8 cellular contexts compared by ENCODE assay signal in genomic region chr3:67635257-67635656, GRCh38.
A peak's percentile ranks its signal among the peaks of the same experiment; 100 is the strongest.
DNase-seq lines count a peak whose midpoint lies in the region; ATAC-seq and TF ChIP-seq lines count a peak whose summit lies in the region.

No MANE protein-coding gene starts in this region.

- H3K4me3 Mint-ChIP-seq in activated naive CD8-positive, alpha-beta T cell: peak overlapping the region; percentile 35

- peaks cover 80% of the 10 kb centered on the region for H3K4me1 Mint-ChIP-seq in activated naive CD8-positive, alpha-beta T cell (ENCODE audit: low read depth)

- TF ChIP-seq CTCF in AG04449 (IDR thresholded peaks at IDR 0.05; ENCODE audit: insufficient read depth, low read length, missing control alignments) (no peak), foreskin fibroblast (IDR thresholded peaks at IDR 0.05; ENCODE audit: low read depth, low read length) (no peak)

- H3K27ac Mint-ChIP-seq in activated naive CD8-positive, alpha-beta T cell: peak overlapping the region; percentile 89

- POLR2A ChIA-PET in AG04449 (lab: Yijun Ruan, JAX): interaction anchor here (0.6 to 2.3 kb wide), 5 partner anchors 10 to 29 kb away, joined by 3 to 14 read pairs (median 5); partner anchors contain the start of gene SUCLG2

- peak; percentile 42 for ATAC-seq in GM18858 (IDR thresholded peaks at IDR 0.05; ENCODE audit: unreplicated experiment)
- no peak for ATAC-seq in GM19351 (IDR thresholded peaks at IDR 0.05; ENCODE audit: unreplicated experiment)
- no peak for ATAC-seq in HG02763 (IDR thresholded peaks at IDR 0.05; ENCODE audit: unreplicated experiment)

- H3K9me3 Mint-ChIP-seq in activated naive CD8-positive, alpha-beta T cell (ENCODE audit: low read depth): no peaks in the 10 kb centered on the region

- H3K4me3 ChIP-seq in AG04449 (ENCODE audit: low read depth, low read length) (no peak overlapping the region), foreskin fibroblast (ENCODE audit: low read depth in 1 of 2, low read length in 2 of 2) (no peak overlapping the region)

- intact Hi-C loops in head of caudate nucleus (cut with DNase I): no loop called here

- CTCF ChIA-PET in AG04449 (lab: Yijun Ruan, JAX): interaction anchor here (0.9 to 1.5 kb wide), 2 partner anchors 186 to 254 kb away, joined by 3 to 5 read pairs; no protein-coding TSS in a partner anchor

- peak; percentile 69 for DNase-seq in AG04449 (ENCODE audit: low read depth, low spot score)
- peak; percentile 88 to 89 for DNase-seq in foreskin fibroblast
- no peak for DNase-seq in head of caudate nucleus
- no peak for DNase-seq in amygdala (lab: John Stamatoyannopoulos, UW)

- H3K27me3 Mint-ChIP-seq in activated naive CD8-positive, alpha-beta T cell: no peaks in the 10 kb centered on the region

- peaks cover 16% of the 10 kb centered on the region for H3K36me3 Mint-ChIP-seq in activated naive CD8-positive, alpha-beta T cell

Comparison
In these comparisons a context has a peak if more than half of its experiments do, and no peak if none do; other contexts are left out.
1. DNase-seq: peak in AG04449 (single experiment) and foreskin fibroblast (2 of 2); none in head of caudate nucleus (0 of 42) and amygdala (0 of 56).